In genomic region chr1:233675893-233676292, GRCh38 we compare ENCODE assay signal across 15 cellular contexts.
DNase-seq lines count a peak whose midpoint lies in the region; ATAC-seq and TF ChIP-seq lines count a peak whose summit lies in the region.
"Had no signal": no experiment of that assay in that cellular context is flagged by ENCODE, and none has a peak within 500 bp of the region (broad histone marks: within the 10 kb centered on the region; RNA-seq: fewer than 3 reads in every experiment).

No MANE protein-coding gene starts in this region.

- no peaks in the 10 kb centered on the region for H3K9me2 ChIP-seq in MM.1S (replicated peaks; ENCODE audit: insufficient read depth, low read length)

- ATAC-seq in GM18508 (IDR thresholded peaks at IDR 0.05; ENCODE audit: insufficient read depth, unreplicated experiment) (peak; percentile 70), GM21367 (IDR thresholded peaks at IDR 0.05; ENCODE audit: unreplicated experiment) (peak; percentile 71), HG02973 (IDR thresholded peaks at IDR 0.05; ENCODE audit: unreplicated experiment) (peak; percentile 96)
- ATAC-seq: foreskin keratinocyte, left ventricle myocardium superior had no signal

- H3K9me3 Mint-ChIP-seq in activated CD4-positive, alpha-beta memory T cell treated with anti-CD3 and anti-CD28 coated beads for 36 hours: no peaks in the 10 kb centered on the region
- H3K9me3 Mint-ChIP-seq: activated T-cell treated with anti-CD3 and anti-CD28 coated beads, Interleukin-2, amount 50 U/mL, for 24 hours; CD4-positive, alpha-beta T cell; central memory CD8-positive, alpha-beta T cell had no signal

- no peaks in the 10 kb centered on the region for H4K20me1 ChIP-seq in MM.1S (ENCODE audit: insufficient read depth, low read length)

- H2AFZ ChIP-seq in MM.1S (ENCODE audit: low read length): no peak overlapping the region
- H2AFZ ChIP-seq: parathyroid adenoma had no signal

- H3K36me3 ChIP-seq in MM.1S (replicated peaks; ENCODE audit: insufficient read depth, low read length): no peaks in the 10 kb centered on the region
- H3K36me3 ChIP-seq: uterus had no signal

- POLR2A ChIA-PET in activated CD4-positive, alpha-beta memory T cell treated with anti-CD3 and anti-CD28 coated beads for 36 hours (lab: Charles Lee): no interaction called here

- no peak overlapping the region for H3K9ac ChIP-seq in MM.1S (ENCODE audit: low read length)
- H3K9ac ChIP-seq: parathyroid adenoma had no signal

- peaks cover 16% of the 10 kb centered on the region for H3K27me3 Mint-ChIP-seq in activated CD4-positive, alpha-beta memory T cell treated with anti-CD3 and anti-CD28 coated beads for 36 hours

- H3F3A ChIP-seq in MM.1S (ENCODE audit: insufficient read depth, low read length): no peaks in the 10 kb centered on the region

- no peak overlapping the region for H3K4me2 ChIP-seq in MM.1S (ENCODE audit: low read depth, low read length)

- no peaks in the 10 kb centered on the region for H3K27me3 ChIP-seq in MM.1S (replicated peaks; ENCODE audit: insufficient read depth, low read length)
- H3K27me3 ChIP-seq: foreskin keratinocyte, uterus had no signal

- H3K36me3 Mint-ChIP-seq in activated CD4-positive, alpha-beta memory T cell treated with anti-CD3 and anti-CD28 coated beads for 36 hours: no peaks in the 10 kb centered on the region

- H3K4me1 Mint-ChIP-seq in activated CD4-positive, alpha-beta memory T cell treated with anti-CD3 and anti-CD28 coated beads for 36 hours (ENCODE audit: low read depth): no peaks in the 10 kb centered on the region
- H3K4me1 Mint-ChIP-seq: central memory CD8-positive, alpha-beta T cell had no signal

- no peak overlapping the region for H3K4me3 Mint-ChIP-seq in activated CD4-positive, alpha-beta memory T cell treated with anti-CD3 and anti-CD28 coated beads for 36 hours
- H3K4me3 Mint-ChIP-seq: activated T-cell treated with anti-CD3 and anti-CD28 coated beads, Interleukin-2, amount 50 U/mL, for 24 hours; CD4-positive, alpha-beta T cell; central memory CD8-positive, alpha-beta T cell had no signal

- H3K27ac Mint-ChIP-seq in activated CD4-positive, alpha-beta memory T cell treated with anti-CD3 and anti-CD28 coated beads for 36 hours: no peak overlapping the region
- H3K27ac Mint-ChIP-seq: activated T-cell treated with anti-CD3 and anti-CD28 coated beads, Interleukin-2, amount 50 U/mL, for 24 hours; CD4-positive, alpha-beta T cell had no signal

- no peaks in the 10 kb centered on the region for H3K79me2 ChIP-seq in MM.1S (ENCODE audit: low read length)
- H3K79me2 ChIP-seq: parathyroid adenoma had no signal

- intact Hi-C loops in activated CD4-positive, alpha-beta memory T cell treated with anti-CD3 and anti-CD28 coated beads for 36 hours (cut with micrococcal nuclease): loop anchor here (10.0 kb wide), 1 partner anchor 271 kb away; no protein-coding TSS in a partner anchor

- no peaks in the 10 kb centered on the region for H3K9me3 ChIP-seq in MM.1S (replicated peaks; ENCODE audit: insufficient read depth, low read length)
- H3K9me3 ChIP-seq: uterus had no signal

- TF ChIP-seq CTCF in MM.1S (IDR thresholded peaks at IDR 0.05; ENCODE audit: low read length): peak; percentile 23

- H3K27ac ChIP-seq in MM.1S (ENCODE audit: low read length): no peak overlapping the region
- H3K27ac ChIP-seq: foreskin keratinocyte, parathyroid adenoma, uterus had no signal

- CTCF ChIA-PET in activated CD4-positive, alpha-beta memory T cell treated with anti-CD3 and anti-CD28 coated beads for 36 hours (lab: Charles Lee): no interaction called here

- no peaks in the 10 kb centered on the region; the same call in 1 of the 2 replicates for H3K4me1 ChIP-seq in MM.1S (ENCODE audit: low read length)
- H3K4me1 ChIP-seq: foreskin keratinocyte, parathyroid adenoma had no signal

- peak; percentile 33 for DNase-seq in MM.1S
- no peak for DNase-seq in activated effector memory CD4-positive, alpha-beta T cell treated with Interleukin-2 at 50 U/mL for 16 hours
- DNase-seq in GDM1 (lab: John Stamatoyannopoulos, UW): no peak
- no peak for DNase-seq in DMS79 (lab: John Stamatoyannopoulos, UW)
- DNase-seq in activated CD4-positive, alpha-beta memory T cell treated with anti-CD3 and anti-CD28 coated beads for 36 hours: no peak
- DNase-seq: activated T-cell treated with anti-CD3 and anti-CD28 coated beads, Interleukin-2, amount 50 U/mL, for 24 hours; CD4-positive, alpha-beta T cell; foreskin keratinocyte; left ventricle myocardium superior; uterus had no signal

- no peak overlapping the region for H3K4me3 ChIP-seq in MM.1S (ENCODE audit: low read length)
- H3K4me3 ChIP-seq: uterus had no signal
